8 cellular contexts compared by ENCODE assay signal in genomic region chr3:99637381-99638111, GRCh38.
A peak's percentile ranks its signal among the peaks of the same experiment; 100 is the strongest.
DNase-seq lines count a peak whose midpoint lies in the region; ATAC-seq, FAIRE-seq and TF ChIP-seq lines count a peak whose summit lies in the region.

No MANE protein-coding gene starts in this region.

- no peak for TF ChIP-seq CTCF in GM10248 (IDR thresholded peaks at IDR 0.05; ENCODE audit: control extremely low read depth, extremely low read depth, low read depth, missing control alignments)

- peaks cover 50% of the 10 kb centered on the region for H3K79me2 ChIP-seq in ACC112 (ENCODE audit: control insufficient read depth, insufficient read depth, low read length, unreplicated experiment)

- ATAC-seq in HG03045 (IDR thresholded peaks at IDR 0.05; ENCODE audit: unreplicated experiment): no peak
- no peak for ATAC-seq in HG03442 (IDR thresholded peaks at IDR 0.05; ENCODE audit: unreplicated experiment)

- H2AFZ ChIP-seq in ACC112 (ENCODE audit: low read length, unreplicated experiment): peak overlapping the region; percentile 53

- H3K27me3 ChIP-seq in ACC112 (ENCODE audit: insufficient read depth, low read length) (no peaks in the 10 kb centered on the region), HUES48 (ENCODE audit: control insufficient read depth, insufficient read depth, low read length) (peaks cover 59% of the 10 kb centered on the region)

- POLR2A ChIA-PET in GM10248 (lab: Yijun Ruan, JAX): no interaction called here

- FAIRE-seq in urothelium cell line (lab: Jason Lieb, UNC): peak; percentile 71

- peaks cover 49% of the 10 kb centered on the region for H3K4me1 ChIP-seq in ACC112 (ENCODE audit: control insufficient read depth, insufficient read depth, low read length, unreplicated experiment)
- H3K4me1 ChIP-seq in HUES48 (ENCODE audit: control insufficient read depth, insufficient read depth, low read length): peaks cover 65% of the 10 kb centered on the region

- H3K36me3 ChIP-seq in ACC112 (ENCODE audit: insufficient read depth, low read length) (peaks cover 9% of the 10 kb centered on the region; the same call in 1 of the 2 replicates), HUES48 (ENCODE audit: control insufficient read depth, insufficient read depth, low read length) (no peaks in the 10 kb centered on the region)

- CTCF ChIA-PET in GM10248 (lab: Yijun Ruan, JAX): interaction anchor here (1.2 to 1.9 kb wide), 3 partner anchors 8 to 19 kb away, joined by 3 to 11 read pairs (median 3); no protein-coding TSS in a partner anchor

- H3K4me3 ChIP-seq in ACC112 (ENCODE audit: low read depth, low read length) (peak overlapping the region; percentile 91), HUES48 (ENCODE audit: low read depth, low read length) (peak overlapping the region; percentile 68)

- peak; percentile 73 for DNase-seq in dedifferentiated amniotic fluid mesenchymal stem cell (ENCODE audit: extremely low spot score)
- DNase-seq in medulla oblongata (ENCODE audit: extremely low spot score): peak; percentile 33
- peak; percentile 58 for DNase-seq in urothelium cell line (ENCODE audit: low spot score)
- DNase-seq in GM10248 (ENCODE audit: extremely low spot score): no peak

- peak overlapping the region; percentile 42; the same call in 1 of the 2 replicates for H3K9ac ChIP-seq in HUES48 (ENCODE audit: low read depth, low read length)

- H3K27ac ChIP-seq in ACC112 (ENCODE audit: low read depth, low read length) (peak overlapping the region; percentile 94), HUES48 (ENCODE audit: low read depth, low read length) (peak overlapping the region; percentile 87)

- H3K9me3 ChIP-seq in HUES48 (ENCODE audit: control insufficient read depth, insufficient read depth, low read length): no peaks in the 10 kb centered on the region
